2 cellular contexts compared by ENCODE assay signal in the genomic region with DNA sequence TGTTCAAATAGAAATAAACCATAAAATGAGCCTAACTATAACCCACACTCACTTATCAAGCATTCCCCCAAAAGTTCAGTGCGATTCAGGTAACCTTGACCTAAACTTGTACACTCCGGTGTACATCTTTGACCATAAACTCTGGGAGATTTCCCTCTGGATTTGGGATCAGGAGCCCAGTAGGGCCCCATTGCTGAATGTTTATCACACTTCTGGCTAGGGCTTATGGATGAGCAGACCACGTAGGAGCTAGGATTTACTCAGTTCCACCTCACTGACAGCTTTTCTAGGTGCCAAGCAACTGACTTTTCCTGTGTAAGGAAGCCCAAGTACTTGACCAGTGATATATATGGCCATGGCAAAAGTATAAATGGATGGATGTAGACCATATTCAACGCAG.
TF ChIP-seq lines count a peak whose summit lies in the region.

No MANE protein-coding gene starts in this region.

TF ChIP-seq in HepG2, 621 proteins besides CTCF, POLR2A, EP300 and RAD21 (continues in another document):
- TF ChIP-seq ASH2L (IDR thresholded peaks at IDR 0.05; ENCODE audit: insufficient read length, low read depth, low read length) (no peak), NAIF1 (CRISPR knock-in tag; IDR thresholded peaks at IDR 0.05; ENCODE audit: borderline replicate concordance) (no peak), MTF1 (CRISPR knock-in tag; IDR thresholded peaks at IDR 0.05) (no peak), ZNF773 (CRISPR knock-in tag; IDR thresholded peaks at IDR 0.05; ENCODE audit: borderline replicate concordance) (no peak), HNRNPK (IDR thresholded peaks at IDR 0.05; ENCODE audit: low read depth, low read length, poor library complexity, severe bottlenecking) (no peak), SRSF9 (IDR thresholded peaks at IDR 0.05; ENCODE audit: borderline replicate concordance, insufficient read depth, low read depth, low read length, poor library complexity, severe bottlenecking) (no peak), NR1H2 (CRISPR knock-in tag; IDR thresholded peaks at IDR 0.05; ENCODE audit: borderline replicate concordance, low read depth) (no peak), PCBP1 (IDR thresholded peaks at IDR 0.05; ENCODE audit: borderline replicate concordance, low read depth, low read length) (no peak), ATRX (CRISPR knock-in tag; IDR thresholded peaks at IDR 0.05; ENCODE audit: borderline replicate concordance) (no peak), RBM22 (optimal IDR thresholded peaks at IDR 0.05; ENCODE audit: low read length) (peak; percentile 92), ZNF12 (CRISPR knock-in tag; IDR thresholded peaks at IDR 0.05) (no peak), AGO2 (optimal IDR thresholded peaks at IDR 0.05; ENCODE audit: low read depth, low read length) (peak; percentile 8), SETDB1 (CRISPR knock-in tag; IDR thresholded peaks at IDR 0.05; ENCODE audit: borderline replicate concordance) (no peak), GTF3A (CRISPR knock-in tag; conservative IDR thresholded peaks at IDR 0.05) (no peak), ZC3H13 (CRISPR knock-in tag; IDR thresholded peaks at IDR 0.05) (0 out of 2 replicates have a peak, but pooled peaks have one; percentile 24), POLR2AphosphoS5 (IDR thresholded peaks at IDR 0.05; ENCODE audit: low read depth, low read length) (peak; percentile 47; the same call in 1 of the 2 replicates), ZMYM2 (CRISPR knock-in tag; IDR thresholded peaks at IDR 0.05) (no peak)
- TF ChIP-seq, protein P1, sequence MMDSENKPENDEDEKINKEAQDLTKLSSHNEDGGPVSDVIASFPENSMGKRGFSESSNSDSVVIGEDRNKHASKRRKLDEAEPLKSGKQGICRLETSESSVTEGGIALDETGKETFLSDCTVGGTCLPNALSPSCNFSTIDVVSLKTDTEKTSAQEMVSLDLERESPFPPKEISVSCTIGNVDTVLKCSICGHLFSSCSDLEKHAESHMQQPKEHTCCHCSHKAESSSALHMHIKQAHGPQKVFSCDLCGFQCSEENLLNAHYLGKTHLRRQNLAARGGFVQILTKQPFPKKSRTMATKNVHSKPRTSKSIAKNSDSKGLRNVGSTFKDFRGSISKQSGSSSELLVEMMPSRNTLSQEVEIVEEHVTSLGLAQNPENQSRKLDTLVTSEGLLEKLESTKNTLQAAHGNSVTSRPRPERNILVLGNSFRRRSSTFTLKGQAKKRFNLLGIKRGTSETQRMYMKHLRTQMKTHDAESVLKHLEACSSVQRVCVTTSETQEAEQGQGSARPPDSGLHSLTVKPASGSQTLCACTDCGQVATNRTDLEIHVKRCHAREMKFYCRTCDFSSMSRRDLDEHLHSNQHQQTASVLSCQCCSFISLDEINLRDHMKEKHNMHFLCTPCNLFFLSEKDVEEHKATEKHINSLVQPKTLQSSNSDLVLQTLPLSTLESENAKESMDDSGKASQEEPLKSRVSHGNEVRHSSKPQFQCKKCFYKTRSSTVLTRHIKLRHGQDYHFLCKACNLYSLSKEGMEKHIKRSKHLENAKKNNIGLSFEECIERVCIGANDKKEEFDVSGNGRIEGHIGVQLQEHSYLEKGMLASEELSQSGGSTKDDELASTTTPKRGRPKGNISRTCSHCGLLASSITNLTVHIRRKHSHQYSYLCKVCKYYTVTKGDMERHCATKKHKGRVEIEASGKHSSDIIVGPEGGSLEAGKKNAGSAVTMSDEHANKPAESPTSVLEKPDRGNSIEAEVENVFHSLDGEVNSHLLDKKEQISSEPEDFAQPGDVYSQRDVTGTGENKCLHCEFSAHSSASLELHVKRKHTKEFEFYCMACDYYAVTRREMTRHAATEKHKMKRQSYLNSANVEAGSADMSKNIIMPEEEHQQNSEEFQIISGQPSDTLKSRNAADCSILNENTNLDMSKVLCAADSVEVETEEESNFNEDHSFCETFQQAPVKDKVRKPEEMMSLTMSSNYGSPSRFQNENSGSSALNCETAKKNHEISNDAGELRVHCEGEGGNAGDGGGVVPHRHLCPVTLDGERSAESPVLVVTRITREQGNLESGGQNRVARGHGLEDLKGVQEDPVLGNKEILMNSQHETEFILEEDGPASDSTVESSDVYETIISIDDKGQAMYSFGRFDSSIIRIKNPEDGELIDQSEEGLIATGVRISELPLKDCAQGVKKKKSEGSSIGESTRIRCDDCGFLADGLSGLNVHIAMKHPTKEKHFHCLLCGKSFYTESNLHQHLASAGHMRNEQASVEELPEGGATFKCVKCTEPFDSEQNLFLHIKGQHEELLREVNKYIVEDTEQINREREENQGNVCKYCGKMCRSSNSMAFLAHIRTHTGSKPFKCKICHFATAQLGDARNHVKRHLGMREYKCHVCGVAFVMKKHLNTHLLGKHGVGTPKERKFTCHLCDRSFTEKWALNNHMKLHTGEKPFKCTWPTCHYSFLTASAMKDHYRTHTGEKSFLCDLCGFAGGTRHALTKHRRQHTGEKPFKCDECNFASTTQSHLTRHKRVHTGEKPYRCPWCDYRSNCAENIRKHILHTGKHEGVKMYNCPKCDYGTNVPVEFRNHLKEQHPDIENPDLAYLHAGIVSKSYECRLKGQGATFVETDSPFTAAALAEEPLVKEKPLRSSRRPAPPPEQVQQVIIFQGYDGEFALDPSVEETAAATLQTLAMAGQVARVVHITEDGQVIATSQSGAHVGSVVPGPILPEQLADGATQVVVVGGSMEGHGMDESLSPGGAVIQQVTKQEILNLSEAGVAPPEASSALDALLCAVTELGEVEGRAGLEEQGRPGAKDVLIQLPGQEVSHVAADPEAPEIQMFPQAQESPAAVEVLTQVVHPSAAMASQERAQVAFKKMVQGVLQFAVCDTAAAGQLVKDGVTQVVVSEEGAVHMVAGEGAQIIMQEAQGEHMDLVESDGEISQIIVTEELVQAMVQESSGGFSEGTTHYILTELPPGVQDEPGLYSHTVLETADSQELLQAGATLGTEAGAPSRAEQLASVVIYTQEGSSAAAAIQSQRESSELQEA (CRISPR knock-in tag; IDR thresholded peaks at IDR 0.05; ENCODE audit: not compliant biosample characterization), result no peak
- TF ChIP-seq, protein P2, sequence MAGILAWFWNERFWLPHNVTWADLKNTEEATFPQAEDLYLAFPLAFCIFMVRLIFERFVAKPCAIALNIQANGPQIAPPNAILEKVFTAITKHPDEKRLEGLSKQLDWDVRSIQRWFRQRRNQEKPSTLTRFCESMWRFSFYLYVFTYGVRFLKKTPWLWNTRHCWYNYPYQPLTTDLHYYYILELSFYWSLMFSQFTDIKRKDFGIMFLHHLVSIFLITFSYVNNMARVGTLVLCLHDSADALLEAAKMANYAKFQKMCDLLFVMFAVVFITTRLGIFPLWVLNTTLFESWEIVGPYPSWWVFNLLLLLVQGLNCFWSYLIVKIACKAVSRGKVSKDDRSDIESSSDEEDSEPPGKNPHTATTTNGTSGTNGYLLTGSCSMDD (CRISPR knock-in tag; IDR thresholded peaks at IDR 0.05), result no peak

TF ChIP-seq in H1, 55 proteins besides CTCF, POLR2A, EP300 and RAD21:
- TF ChIP-seq FOSL1 (IDR thresholded peaks at IDR 0.05; ENCODE audit: insufficient read depth, low read depth, low read length) (no peak), POLR2AphosphoS5 (IDR thresholded peaks at IDR 0.05; ENCODE audit: low read depth, low read length) (peak; percentile 73)
